9 cellular contexts compared by ENCODE assay signal in genomic region chr3:186209810-186210752, GRCh38.
DNase-seq lines count a peak whose midpoint lies in the region; ATAC-seq and TF ChIP-seq lines count a peak whose summit lies in the region.
"Had no signal": no experiment of that assay in that cellular context is flagged by ENCODE, and none has a peak within 500 bp of the region (broad histone marks: within the 10 kb centered on the region; RNA-seq: fewer than 3 reads in every experiment).

No MANE protein-coding gene starts in this region.

- no peak for TF ChIP-seq POLR2A in right lobe of liver (IDR thresholded peaks at IDR 0.05)

- H3K9me3 ChIP-seq in NT2/D1 (ENCODE audit: insufficient read depth, low read length) (no peaks in the 10 kb centered on the region), colonic mucosa (no peaks in the 10 kb centered on the region), right lobe of liver (no peaks in the 10 kb centered on the region)

- DNase-seq in Ammon's horn (ENCODE audit: low spot score) (peak; percentile 98), NT2/D1 (ENCODE audit: low read depth, low spot score) (peak; percentile 68), colonic mucosa (peak; percentile 29), right lobe of liver (no peak), ureter (ENCODE audit: low spot score) (peak; percentile 47)
- DNase-seq in activated T-cell treated with anti-CD3 and anti-CD28 coated beads, Interleukin-2, amount 50 U/mL, for 1 hour, result no peak

- H3K9ac ChIP-seq in NT2/D1 (ENCODE audit: insufficient read length, low read depth) (peak overlapping the region; percentile 4), colonic mucosa (ENCODE audit: low read depth in 2 of 2, low read length in 2 of 2) (peak overlapping the region; percentile 12)

- TF ChIP-seq CTCF in colonic mucosa (IDR thresholded peaks at IDR 0.05) (no peak), right lobe of liver (IDR thresholded peaks at IDR 0.05) (no peak)

- H3K4me1 ChIP-seq in NT2/D1 (ENCODE audit: insufficient read depth, insufficient read length), result peaks cover 11% of the 10 kb centered on the region
- no peaks in the 10 kb centered on the region for H3K4me1 ChIP-seq in colonic mucosa
- no peaks in the 10 kb centered on the region for H3K4me1 ChIP-seq in right lobe of liver

- no peaks in the 10 kb centered on the region for H3K36me3 ChIP-seq in NT2/D1 (ENCODE audit: insufficient read depth, insufficient read length, low read length)
- no peaks in the 10 kb centered on the region for H3K36me3 ChIP-seq in colonic mucosa
- no peaks in the 10 kb centered on the region for H3K36me3 ChIP-seq in right lobe of liver
- H3K36me3 ChIP-seq: cardiac muscle cell had no signal

- H3K27ac ChIP-seq in colonic mucosa, result peak overlapping the region; percentile 2
- no peak overlapping the region for H3K27ac ChIP-seq in right lobe of liver
- H3K27ac ChIP-seq: cardiac muscle cell had no signal

- 28% methylated on average over 4 of the region's 20 CpGs for WGBS in right lobe of liver (ENCODE audit: insufficient coverage, low coverage, low lambda C conversion rate, missing lambda C conversion rate)

- ATAC-seq in HG02642 (IDR thresholded peaks at IDR 0.05; ENCODE audit: poor library complexity, unreplicated experiment) (peak; percentile 43), right lobe of liver (peak; percentile 42 to 62 (median 45)), HG03571 (IDR thresholded peaks at IDR 0.05; ENCODE audit: unreplicated experiment) (no peak)

- no peak overlapping the region for H3K4me3 ChIP-seq in NT2/D1 (ENCODE audit: insufficient read length, low read depth)
- no peak overlapping the region for H3K4me3 ChIP-seq in colonic mucosa
- no peak overlapping the region for H3K4me3 ChIP-seq in right lobe of liver
- H3K4me3 ChIP-seq: cardiac muscle cell had no signal

- H3K27me3 ChIP-seq in NT2/D1 (ENCODE audit: insufficient read depth, insufficient read length) (peaks cover 4% of the 10 kb centered on the region), colonic mucosa (no peaks in the 10 kb centered on the region), right lobe of liver (no peaks in the 10 kb centered on the region)
- H3K27me3 ChIP-seq: cardiac muscle cell had no signal

- intact Hi-C loops in colonic mucosa (cut with DNase I), result no loop called here
- intact Hi-C loops in right lobe of liver (cut with DNase I), result no loop called here

Comparison
In these comparisons a context has a peak if more than half of its experiments do, and no peak if none do; other contexts are left out.
1. DNase-seq: peak in Ammon's horn (single experiment), NT2/D1 (single experiment), colonic mucosa (single experiment) and ureter (single experiment); none in right lobe of liver (0 of 3) and activated T-cell treated with anti-CD3 and anti-CD28 coated beads, Interleukin-2, amount 50 U/mL, for 1 hour (single experiment).